ENCODE assay signal across 15 cellular contexts in the genomic region with DNA sequence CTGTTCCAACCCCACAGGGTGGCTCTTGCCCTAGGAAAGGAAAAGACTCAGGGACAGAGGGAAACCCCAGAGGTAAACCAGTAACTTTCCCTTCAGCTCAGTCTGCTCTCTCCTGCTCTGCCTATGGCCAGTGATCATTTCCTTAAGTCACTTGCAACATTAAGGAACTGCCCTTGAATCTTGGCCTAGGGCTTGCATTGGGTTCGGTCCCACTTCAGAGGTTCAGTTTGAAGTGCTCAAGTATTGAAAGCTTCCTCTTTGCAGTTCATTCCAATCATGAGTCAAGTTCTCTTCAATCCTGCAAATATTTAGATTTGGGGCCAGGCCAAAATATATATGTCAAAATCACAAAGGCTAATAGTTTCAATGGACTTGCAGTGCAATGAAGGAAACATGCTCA.
DNase-seq lines count a peak whose midpoint lies in the region; ATAC-seq and TF ChIP-seq lines count a peak whose summit lies in the region.
"Had no signal": no experiment of that assay in that cellular context is flagged by ENCODE, and none has a peak within 500 bp of the region (broad histone marks: within the 10 kb centered on the region; RNA-seq: fewer than 3 reads in every experiment).

No MANE protein-coding gene starts in this region.

- TF ChIP-seq RAD21 in SK-N-SH (IDR thresholded peaks at IDR 0.05; ENCODE audit: low read length), result no peak

- H2AFZ ChIP-seq in SK-N-SH (ENCODE audit: low read depth), result no peak overlapping the region

- POLR2A ChIA-PET in SK-N-SH (lab: Yijun Ruan, JAX), result no interaction called here

- no peaks in the 10 kb centered on the region for H4K20me1 ChIP-seq in SK-N-SH (ENCODE audit: insufficient read depth)

- intact Hi-C loops in prostate gland (cut with DNase I), result no loop called here

- H3K27me3 ChIP-seq in SK-N-SH (ENCODE audit: insufficient read depth) (no peaks in the 10 kb centered on the region), prostate gland (replicated peaks; ENCODE audit: insufficient read depth) (no peaks in the 10 kb centered on the region)
- H3K27me3 ChIP-seq: BE2C, foreskin keratinocyte had no signal

- no peak for TF ChIP-seq EP300 in SK-N-SH (IDR thresholded peaks at IDR 0.05; ENCODE audit: borderline replicate concordance in 1 of 2, low read depth in 1 of 2, low read length in 1 of 2)

- in situ Hi-C loops in ACHN (cut with HindIII; ENCODE audit: low pct_ligation_motif_present, low pct_unique_long_range_greater_than_20kb, low sequenced_read_pairs), result no loop called here

- H3K4me3 ChIP-seq in SK-N-SH (ENCODE audit: low read depth in 2 of 2, low read length in 1 of 2) (no peak overlapping the region), prostate gland (no peak overlapping the region)
- H3K4me3 ChIP-seq: coronary artery had no signal

- H3K79me2 ChIP-seq in SK-N-SH (ENCODE audit: insufficient read depth), result no peaks in the 10 kb centered on the region

- H3K27ac ChIP-seq in SK-N-SH (ENCODE audit: low read depth in 2 of 2, low read length in 1 of 2), result no peak overlapping the region
- no peak overlapping the region for H3K27ac ChIP-seq in prostate gland
- H3K27ac ChIP-seq: coronary artery, foreskin keratinocyte had no signal

- no peak for TF ChIP-seq POLR2A in prostate gland (IDR thresholded peaks at IDR 0.05)

- H3F3A ChIP-seq in SK-N-SH (replicated peaks; ENCODE audit: insufficient read depth), result peaks cover 6% of the 10 kb centered on the region

- DNase-seq in ELR (ENCODE audit: low read depth) (peak; percentile 19), SK-N-SH (no peak), prostate gland (ENCODE audit: low spot score) (peak; percentile 1), ACHN (no peak), occipital lobe (lab: John Stamatoyannopoulos, UW) (no peak)
- DNase-seq in activated CD4-positive, alpha-beta T cell treated with anti-CD3 and anti-CD28 coated beads for 1 hour, result no peak
- DNase-seq: activated CD8-positive, alpha-beta memory T cell treated with anti-CD3 and anti-CD28 coated beads, Interleukin-2, amount 10 ng/mL, durations not matched to agents 7 days and 5 days; activated effector memory CD4-positive, alpha-beta T cell treated with anti-CD3 and anti-CD28 coated beads, Interleukin-2, amount 50 U/mL, for 16 hours; BE2C; foreskin keratinocyte; left ventricle myocardium superior; NCI-H2107 had no signal

- ATAC-seq in esophagus mucosa, result peak; percentile 9
- no peak for ATAC-seq in GM21529 (IDR thresholded peaks at IDR 0.05; ENCODE audit: unreplicated experiment)
- ATAC-seq: activated CD8-positive, alpha-beta memory T cell treated with anti-CD3 and anti-CD28 coated beads, Interleukin-2, amount 10 ng/mL, durations not matched to agents 7 days and 5 days; foreskin keratinocyte; left ventricle myocardium superior had no signal

- H3K9me3 ChIP-seq in SK-N-SH, result no peaks in the 10 kb centered on the region
- H3K9me3 ChIP-seq in prostate gland, result no peaks in the 10 kb centered on the region
- H3K9me3 ChIP-seq: BE2C had no signal

- TF ChIP-seq CTCF in SK-N-SH (IDR thresholded peaks at IDR 0.05) (no peak), prostate gland (IDR thresholded peaks at IDR 0.05) (no peak)

- 88% methylated on average over 1 of the region's 1 CpG for WGBS in SK-N-SH (ENCODE audit: low lambda C conversion rate)
- 89% methylated on average over 1 of the region's 1 CpG for WGBS in prostate gland

- no peaks in the 10 kb centered on the region for H3K36me3 ChIP-seq in SK-N-SH (replicated peaks in 1 of 2; ENCODE audit: control insufficient read depth in 1 of 2, insufficient read depth in 2 of 2, low read length in 1 of 2)
- H3K36me3 ChIP-seq in prostate gland, result no peaks in the 10 kb centered on the region
- H3K36me3 ChIP-seq: BE2C had no signal

- peak overlapping the region; percentile 47; the same call in 1 of the 2 replicates for H3K4me2 ChIP-seq in SK-N-SH

- CTCF ChIA-PET in SK-N-SH (lab: Yijun Ruan, JAX), result interaction anchor here (1.0 kb wide), 1 partner anchor 11 kb away, joined by 4 read pairs; no protein-coding TSS in a partner anchor

- no peak overlapping the region for H3K9ac ChIP-seq in SK-N-SH

- peaks cover 0 to 14% of the 10 kb centered on the region in 2 experiments; a peak in 2 of 4 replicates for H3K4me1 ChIP-seq in SK-N-SH (ENCODE audit: control insufficient read depth in 1 of 2, insufficient read depth in 2 of 2, low read depth in 1 of 2, low read length in 1 of 2)
- no peaks in the 10 kb centered on the region for H3K4me1 ChIP-seq in prostate gland (replicated peaks)
- H3K4me1 ChIP-seq: BE2C, foreskin keratinocyte had no signal

- H3K9me2 ChIP-seq in SK-N-SH, result no peaks in the 10 kb centered on the region

TF ChIP-seq in SK-N-SH, 30 proteins besides CTCF, POLR2A, EP300 and RAD21:
- TF ChIP-seq NFIC (IDR thresholded peaks at IDR 0.05; ENCODE audit: borderline replicate concordance) (peak; percentile 59), GATA2 (CRISPR knock-in tag; IDR thresholded peaks at IDR 0.05) (no peak), SIN3A (IDR thresholded peaks at IDR 0.05; ENCODE audit: borderline replicate concordance, low read depth, low read length) (no peak)
- TF ChIP-seq, protein P1, sequence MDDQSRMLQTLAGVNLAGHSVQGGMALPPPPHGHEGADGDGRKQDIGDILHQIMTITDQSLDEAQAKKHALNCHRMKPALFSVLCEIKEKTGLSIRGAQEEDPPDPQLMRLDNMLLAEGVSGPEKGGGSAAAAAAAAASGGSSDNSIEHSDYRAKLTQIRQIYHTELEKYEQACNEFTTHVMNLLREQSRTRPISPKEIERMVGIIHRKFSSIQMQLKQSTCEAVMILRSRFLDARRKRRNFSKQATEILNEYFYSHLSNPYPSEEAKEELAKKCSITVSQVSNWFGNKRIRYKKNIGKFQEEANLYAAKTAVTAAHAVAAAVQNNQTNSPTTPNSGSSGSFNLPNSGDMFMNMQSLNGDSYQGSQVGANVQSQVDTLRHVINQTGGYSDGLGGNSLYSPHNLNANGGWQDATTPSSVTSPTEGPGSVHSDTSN (IDR thresholded peaks at IDR 0.05), result peak; percentile 37; the same call in 1 of the 2 replicates
TF ChIP-seq in SK-N-SH: peak in this region for 2.

Comparison
In these comparisons a context has a peak if more than half of its experiments do, and no peak if none do; other contexts are left out.
1. DNase-seq: peak in ELR (single experiment) and prostate gland (single experiment); none in SK-N-SH (single experiment), ACHN (single experiment), occipital lobe (single experiment) and activated CD4-positive, alpha-beta T cell treated with anti-CD3 and anti-CD28 coated beads for 1 hour (single experiment).